ENCODE assay signal across 24 cellular contexts in genomic region chrX:86724277-86724676, GRCh38.
A peak's percentile ranks its signal among the peaks of the same experiment; 100 is the strongest.
DNase-seq lines count a peak whose midpoint lies in the region; ATAC-seq, FAIRE-seq and TF ChIP-seq lines count a peak whose summit lies in the region.
"Had no signal": no experiment of that assay in that cellular context is flagged by ENCODE, and none has a peak within 500 bp of the region (broad histone marks: within the 10 kb centered on the region; RNA-seq: fewer than 3 reads in every experiment).

No MANE protein-coding gene starts in this region.

- H3K9ac ChIP-seq in HepG2 (ENCODE audit: insufficient read depth, low read depth, low read length), result no peak overlapping the region
- no peak overlapping the region for H3K9ac ChIP-seq in K562 (ENCODE audit: insufficient read depth in 1 of 2, low read depth in 2 of 2, low read length in 2 of 2)
- H3K9ac ChIP-seq: BLaER1 had no signal

- H2AFZ ChIP-seq in HepG2 (ENCODE audit: low read length) (no peak overlapping the region), K562 (ENCODE audit: low read depth, low read length) (no peak overlapping the region)

- H3K9me1 ChIP-seq in K562 (ENCODE audit: control insufficient read depth, insufficient read depth, low read length), result no peaks in the 10 kb centered on the region

- WGBS in HepG2 (ENCODE audit: low lambda C conversion rate), result 2% methylated on average over 3 of the region's 3 CpGs
- WGBS in right lobe of liver (ENCODE audit: insufficient coverage, low coverage, low lambda C conversion rate, missing lambda C conversion rate), result 38% methylated on average over 3 of the region's 3 CpGs
- 0% methylated on average over 3 of the region's 3 CpGs for WGBS in K562 (ENCODE audit: insufficient coverage, low coverage, missing lambda C conversion rate)

- H4K20me1 ChIP-seq in HepG2 (ENCODE audit: insufficient read depth, low read length), result no peaks in the 10 kb centered on the region
- no peaks in the 10 kb centered on the region for H4K20me1 ChIP-seq in K562 (replicated peaks; ENCODE audit: control insufficient read depth, insufficient read depth, low read length)
- H4K20me1 ChIP-seq: BLaER1 had no signal

- ATAC-seq in HepG2 (no peak), right lobe of liver (no peak), K562 (no peak), HG03097 (IDR thresholded peaks at IDR 0.05; ENCODE audit: low FRiP score, unreplicated experiment) (no peak)
- ATAC-seq: GM12878 had no signal

- H3K36me3 ChIP-seq in HepG2 (replicated peaks in 1 of 2; ENCODE audit: control insufficient read depth in 1 of 2, insufficient read depth in 2 of 2, low read length in 2 of 2) (no peaks in the 10 kb centered on the region), right lobe of liver (no peaks in the 10 kb centered on the region), K562 (ENCODE audit: control insufficient read depth, insufficient read depth, low read length) (no peaks in the 10 kb centered on the region)
- H3K36me3 ChIP-seq: BE2C, BLaER1 had no signal

- CTCF ChIA-PET in HepG2 (lab: Yijun Ruan, JAX; ENCODE audit: low intra/inter-chr PET ratio, low total read pairs) (no interaction called here), K562 (lab: Yijun Ruan, JAX; ENCODE audit: low intra/inter-chr PET ratio) (no interaction called here)

- FAIRE-seq in HepG2 (lab: Jason Lieb, UNC), result no peak
- no peak for FAIRE-seq in K562 (lab: Jason Lieb, UNC)
- FAIRE-seq: GM12878, GM12892, GM18507 had no signal

- TF ChIP-seq RAD21 in HepG2 (CRISPR knock-in tag; IDR thresholded peaks at IDR 0.05) (no peak), K562 (CRISPR knock-in tag; conservative IDR thresholded peaks at IDR 0.05 in 1 of 2, IDR thresholded peaks at IDR 0.05 in 1 of 2) (no peak)

- in situ Hi-C loops in HepG2 (cut with HindIII; ENCODE audit: extremely low pct_ligation_motif_present, low pct_unique_long_range_greater_than_20kb) (no loop called here), K562 (cut with MboI) (no loop called here)

- H3K27me3 ChIP-seq in HepG2 (ENCODE audit: control insufficient read depth in 1 of 2, insufficient read depth in 2 of 2, low read length in 2 of 2) (no peaks in the 10 kb centered on the region), right lobe of liver (no peaks in the 10 kb centered on the region), K562 (ENCODE audit: control insufficient read depth in 2 of 2, insufficient read depth in 2 of 2, low read length in 2 of 2) (no peaks in the 10 kb centered on the region)
- H3K27me3 ChIP-seq: BE2C had no signal

- no TSS peak for BruUV-seq in HepG2 (replicated peaks; lab: Mats Ljungman, UMichigan)
- BruUV-seq in K562 (replicated peaks; lab: Mats Ljungman, UMichigan), result no TSS peak

- H3K4me2 ChIP-seq in HepG2 (ENCODE audit: low read depth, low read length) (no peak overlapping the region), K562 (ENCODE audit: insufficient read depth, low read length) (no peak overlapping the region)
- H3K4me2 ChIP-seq: BLaER1 had no signal

- POLR2A ChIA-PET in HepG2 (lab: Yijun Ruan, JAX), result no interaction called here
- POLR2A ChIA-PET in K562 (lab: Yijun Ruan, JAX), result no interaction called here

- H3K79me2 ChIP-seq in HepG2 (ENCODE audit: insufficient read depth, low read length), result no peaks in the 10 kb centered on the region
- H3K79me2 ChIP-seq in K562 (ENCODE audit: control insufficient read depth, insufficient read depth, low read length), result no peaks in the 10 kb centered on the region

- no peak for TF ChIP-seq EP300 in HepG2 (IDR thresholded peaks at IDR 0.05; ENCODE audit: low read depth in 2 of 2, low read length in 2 of 2)
- no peak for TF ChIP-seq EP300 in HepG2 (CRISPR knock-in tag; IDR thresholded peaks at IDR 0.05; ENCODE audit: borderline replicate concordance)
- no peak for TF ChIP-seq EP300 in K562 (IDR thresholded peaks at IDR 0.05; ENCODE audit: low read length)

- H3K4me3 ChIP-seq in HepG2 (replicated peaks in 1 of 3; ENCODE audit: insufficient read depth in 1 of 3, low read depth in 2 of 3, low read length in 3 of 3), result no peak overlapping the region
- no peak overlapping the region for H3K4me3 ChIP-seq in right lobe of liver
- no peak overlapping the region for H3K4me3 ChIP-seq in K562
- H3K4me3 ChIP-seq: BLaER1, GM12878 had no signal

- H3K9me3 ChIP-seq in HepG2 (ENCODE audit: low read length), result no peaks in the 10 kb centered on the region
- no peaks in the 10 kb centered on the region for H3K9me3 ChIP-seq in right lobe of liver
- no peaks in the 10 kb centered on the region for H3K9me3 ChIP-seq in K562 (replicated peaks; ENCODE audit: control insufficient read depth, insufficient read depth, low read depth, low read length)
- H3K9me3 ChIP-seq: BE2C had no signal

- TF ChIP-seq POLR2A in HepG2 (IDR thresholded peaks at IDR 0.05; ENCODE audit: insufficient read depth in 1 of 2, low read depth in 2 of 2, low read length in 2 of 2), result no peak
- no peak for TF ChIP-seq POLR2A in right lobe of liver (IDR thresholded peaks at IDR 0.05)
- TF ChIP-seq POLR2A in K562 (conservative IDR thresholded peaks at IDR 0.05), result no peak

- DNase-seq in HepG2 (ENCODE audit: low spot score) (no peak), right lobe of liver (no peak), K562 (ENCODE audit: extremely low read depth in 1 of 4, low spot score in 3 of 4) (no peak), medulla oblongata (ENCODE audit: extremely low spot score) (no peak)
- DNase-seq: ACHN; BE2C; C1 segment of cervical spinal cord; CD4-positive, alpha-beta memory T cell; CD4-positive, CD25-positive, alpha-beta regulatory T cell; CD8-positive, alpha-beta memory T cell; COR-L47; DMS 273 treated with DMSO at 0.1 percent for 48 hours; DMS153; DMS53; DMS79; DND-41; EL; GDM1 had no signal

- H3K27ac ChIP-seq in HepG2 (ENCODE audit: extremely low read length, insufficient read depth, low read length), result no peak overlapping the region
- no peak overlapping the region for H3K27ac ChIP-seq in right lobe of liver
- H3K27ac ChIP-seq in K562 (ENCODE audit: extremely low read depth, low read depth, low read length), result no peak overlapping the region
- H3K27ac ChIP-seq: 22Rv1, BLaER1 had no signal

- no peak for TF ChIP-seq CTCF in HepG2 (CRISPR knock-in tag; IDR thresholded peaks at IDR 0.05)
- TF ChIP-seq CTCF in right lobe of liver (IDR thresholded peaks at IDR 0.05), result no peak
- no peak for TF ChIP-seq CTCF in K562 (IDR thresholded peaks at IDR 0.05 in 2 of 3, conservative IDR thresholded peaks at IDR 0.05 in 1 of 3; ENCODE audit: insufficient read depth in 2 of 3, low read depth in 1 of 3, low read length in 3 of 3)

- H3K4me1 ChIP-seq in HepG2 (ENCODE audit: insufficient read depth, low read length) (no peaks in the 10 kb centered on the region), right lobe of liver (no peaks in the 10 kb centered on the region), K562 (replicated peaks in 1 of 2; ENCODE audit: control insufficient read depth in 2 of 2, insufficient read depth in 2 of 2, low read length in 2 of 2) (no peaks in the 10 kb centered on the region)
- H3K4me1 ChIP-seq: BE2C, BLaER1 had no signal

- intact Hi-C loops in HepG2 (cut with micrococcal nuclease; ENCODE audit: unreplicated experiment) (no loop called here), right lobe of liver (cut with DNase I) (no loop called here), K562 (cut with micrococcal nuclease) (no loop called here)

TF ChIP-seq in HepG2, 621 proteins besides CTCF, POLR2A, EP300 and RAD21:
- TF ChIP-seq MAFF (IDR thresholded peaks at IDR 0.05; ENCODE audit: low read depth, low read length) (peak; percentile 52), KLF13 (CRISPR knock-in tag; IDR thresholded peaks at IDR 0.05) (no peak), MAFK (conservative IDR thresholded peaks at IDR 0.05 in 1 of 2, IDR thresholded peaks at IDR 0.05 in 1 of 2; ENCODE audit: low read length in 2 of 2) (peak; percentile 13 to 75; a peak in 2 of 4 replicates)
- TF ChIP-seq, protein P1, sequence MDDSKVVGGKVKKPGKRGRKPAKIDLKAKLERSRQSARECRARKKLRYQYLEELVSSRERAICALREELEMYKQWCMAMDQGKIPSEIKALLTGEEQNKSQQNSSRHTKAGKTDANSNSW (CRISPR knock-in tag; IDR thresholded peaks at IDR 0.05; ENCODE audit: borderline replicate concordance), result no peak
TF ChIP-seq in HepG2: peak in this region for 2.

TF ChIP-seq in K562, 482 proteins besides CTCF, POLR2A, EP300 and RAD21:
- no peak for TF ChIP-seq ZBTB1 (CRISPR knock-in tag; IDR thresholded peaks at IDR 0.05; ENCODE audit: borderline replicate concordance, low read depth)
- TF ChIP-seq MAFF (IDR thresholded peaks at IDR 0.05; ENCODE audit: low read length), result peak; percentile 14; the same call in 1 of the 2 replicates
- peak; percentile 20; the same call in 1 of the 2 replicates for TF ChIP-seq ZNF316 (IDR thresholded peaks at IDR 0.05)
- TF ChIP-seq ZNF384 (IDR thresholded peaks at IDR 0.05; ENCODE audit: low read depth, low read length), result no peak

Comparison
In these comparisons a context has a peak if more than half of its experiments do, and no peak if none do; other contexts are left out.
1. Of the 241 proteins assayed by ChIP-seq in both HepG2 and K562: peak only in HepG2: MAFK; only in K562: none; in both: MAFF; in neither: 239.